ENCODE assay signal across 1 cellular context in genomic region chr2:19987936-19988335, GRCh38.
TF ChIP-seq lines count a peak whose summit lies in the region.

No MANE protein-coding gene starts in this region.

TF ChIP-seq in SK-N-SH, 30 proteins besides CTCF, POLR2A, EP300 and RAD21 (continued from another document):
- TF ChIP-seq ZBTB33 (IDR thresholded peaks at IDR 0.05; ENCODE audit: borderline replicate concordance, low read depth) (no peak), IRF3 (IDR thresholded peaks at IDR 0.05; ENCODE audit: low read depth, low read length) (no peak), TAF1 (IDR thresholded peaks at IDR 0.05; ENCODE audit: borderline replicate concordance, low read depth, low read length) (no peak), EZH2phosphoT487 (IDR thresholded peaks at IDR 0.05; ENCODE audit: borderline replicate concordance, low read depth) (no peak), MXI1 (IDR thresholded peaks at IDR 0.05; ENCODE audit: low read depth, low read length) (no peak), USF1 (IDR thresholded peaks at IDR 0.05; ENCODE audit: borderline replicate concordance, low read depth) (no peak), CHD2 (IDR thresholded peaks at IDR 0.05; ENCODE audit: low read length, partially characterized antibody) (no peak), SIN3A (IDR thresholded peaks at IDR 0.05; ENCODE audit: borderline replicate concordance, low read depth, low read length) (no peak), FOXJ3 (CRISPR knock-in tag; IDR thresholded peaks at IDR 0.05) (no peak), MEF2A (IDR thresholded peaks at IDR 0.05; ENCODE audit: borderline replicate concordance, low read depth) (no peak), POLR2AphosphoS5 (IDR thresholded peaks at IDR 0.05; ENCODE audit: low read depth, low read length) (no peak), MAX (IDR thresholded peaks at IDR 0.05; ENCODE audit: low read depth) (no peak), NRF1 (IDR thresholded peaks at IDR 0.05; ENCODE audit: low read depth, low read length) (no peak), GABPA (IDR thresholded peaks at IDR 0.05; ENCODE audit: low read depth) (no peak), GATA2 (CRISPR knock-in tag; IDR thresholded peaks at IDR 0.05) (no peak), RXRA (IDR thresholded peaks at IDR 0.05; ENCODE audit: borderline replicate concordance, low read depth) (no peak)
TF ChIP-seq in SK-N-SH: peak in this region for 0.
